Comparison of ENCODE assay signal across 21 cellular contexts in genomic region chr5:67305401-67305800, GRCh38.
DNase-seq lines count a peak whose midpoint lies in the region; ATAC-seq, FAIRE-seq and TF ChIP-seq lines count a peak whose summit lies in the region.
"Had no signal": no experiment of that assay in that cellular context is flagged by ENCODE, and none has a peak within 500 bp of the region (broad histone marks: within the 10 kb centered on the region; RNA-seq: fewer than 3 reads in every experiment).

No MANE protein-coding gene starts in this region.

- H3K4me1 Mint-ChIP-seq in astrocyte (ENCODE audit: low read depth, unreplicated experiment), result peaks cover 38% of the 10 kb centered on the region

- TF ChIP-seq EP300 in tibial nerve (IDR thresholded peaks at IDR 0.05), result no peak

- H2AFZ ChIP-seq in astrocyte (ENCODE audit: low read depth, low read length) (no peak overlapping the region), fibroblast of lung (ENCODE audit: low read length) (no peak overlapping the region), osteoblast (ENCODE audit: low read length) (no peak overlapping the region)

- no peaks in the 10 kb centered on the region for H4K20me1 ChIP-seq in astrocyte (ENCODE audit: insufficient read depth, low read length)
- H4K20me1 ChIP-seq in fibroblast of lung (ENCODE audit: control insufficient read depth, extremely low read depth, insufficient read depth, low read length), result no peaks in the 10 kb centered on the region
- no peaks in the 10 kb centered on the region for H4K20me1 ChIP-seq in osteoblast (ENCODE audit: insufficient read depth, low read length)

- peak; percentile 54 for FAIRE-seq in astrocyte (lab: Jason Lieb, UNC)
- FAIRE-seq: RCC 7860 had no signal

- H2AK5ac ChIP-seq in mesendoderm (ENCODE audit: low read length), result no peak overlapping the region

- no peak overlapping the region for H2BK120ac ChIP-seq in mesendoderm (ENCODE audit: low read depth, low read length)

- TF ChIP-seq CTCF in astrocyte (IDR thresholded peaks at IDR 0.05; ENCODE audit: insufficient read depth, low read depth, low read length), result no peak
- TF ChIP-seq CTCF in fibroblast of lung (conservative IDR thresholded peaks at IDR 0.05 in 1 of 2, IDR thresholded peaks at IDR 0.05 in 1 of 2; ENCODE audit: low read depth in 1 of 2, low read length in 2 of 2), result no peak
- TF ChIP-seq CTCF in osteoblast (IDR thresholded peaks at IDR 0.05; ENCODE audit: extremely low read depth, low read depth, low read length), result no peak
- TF ChIP-seq CTCF in tibial nerve (IDR thresholded peaks at IDR 0.05), result no peak
- TF ChIP-seq CTCF in WERI-Rb-1 (IDR thresholded peaks at IDR 0.05; ENCODE audit: low read depth, low read length), result no peak

- no peaks in the 10 kb centered on the region for H3K36me3 ChIP-seq in astrocyte (ENCODE audit: insufficient read depth, low read length)
- no peaks in the 10 kb centered on the region for H3K36me3 ChIP-seq in fibroblast of lung (ENCODE audit: control insufficient read depth, insufficient read depth, low read length)
- no peaks in the 10 kb centered on the region for H3K36me3 ChIP-seq in osteoblast (ENCODE audit: insufficient read depth, low read length)
- H3K36me3 ChIP-seq in tibial nerve, result no peaks in the 10 kb centered on the region
- no peaks in the 10 kb centered on the region for H3K36me3 ChIP-seq in WERI-Rb-1
- no peaks in the 10 kb centered on the region for H3K36me3 ChIP-seq in mesendoderm (ENCODE audit: control insufficient read depth, insufficient read depth, low read length)
- H3K36me3 ChIP-seq: adrenal gland, upper lobe of right lung had no signal

- H2BK5ac ChIP-seq in mesendoderm (ENCODE audit: low read length), result no peak overlapping the region

- H3K4me2 ChIP-seq in astrocyte (ENCODE audit: low read length), result peak overlapping the region; percentile 32
- H3K4me2 ChIP-seq in fibroblast of lung (ENCODE audit: extremely low read depth, insufficient read depth, low read length), result no peak overlapping the region
- H3K4me2 ChIP-seq in osteoblast (ENCODE audit: insufficient read depth, low read length), result no peak overlapping the region
- no peak overlapping the region for H3K4me2 ChIP-seq in mesendoderm (ENCODE audit: low read length)
- H3K4me2 ChIP-seq: KMS-11 had no signal

- no peak overlapping the region for H3K9ac ChIP-seq in astrocyte (ENCODE audit: low read length)
- H3K9ac ChIP-seq in fibroblast of lung (ENCODE audit: insufficient read depth, low read length), result no peak overlapping the region
- H3K9ac ChIP-seq in mesendoderm (ENCODE audit: low read length), result no peak overlapping the region
- H3K9ac ChIP-seq: KMS-11 had no signal

- TF ChIP-seq POLR2A in tibial nerve (IDR thresholded peaks at IDR 0.05), result no peak

- H4K8ac ChIP-seq in mesendoderm (ENCODE audit: low read depth, low read length), result no peak overlapping the region

- no peak overlapping the region for H3K4ac ChIP-seq in mesendoderm (ENCODE audit: low read depth, low read length)

- no peaks in the 10 kb centered on the region for H3K27me3 Mint-ChIP-seq in astrocyte (ENCODE audit: low read depth, unreplicated experiment)

- H4K5ac ChIP-seq in mesendoderm (ENCODE audit: low read length), result no peak overlapping the region

- H3K27me3 ChIP-seq in astrocyte (ENCODE audit: insufficient read depth, low read length), result no peaks in the 10 kb centered on the region
- H3K27me3 ChIP-seq in fibroblast of lung (ENCODE audit: control insufficient read depth, insufficient read depth, low read length), result no peaks in the 10 kb centered on the region
- no peaks in the 10 kb centered on the region for H3K27me3 ChIP-seq in osteoblast (ENCODE audit: insufficient read depth, low read length)
- H3K27me3 ChIP-seq in tibial nerve, result no peaks in the 10 kb centered on the region
- no peaks in the 10 kb centered on the region for H3K27me3 ChIP-seq in WERI-Rb-1 (ENCODE audit: insufficient read depth, low read depth, severe bottlenecking)
- H3K27me3 ChIP-seq in mesendoderm (ENCODE audit: insufficient read depth, low read length, poor library complexity), result no peaks in the 10 kb centered on the region
- H3K27me3 ChIP-seq: adrenal gland, upper lobe of right lung had no signal

- no peak overlapping the region for H3K23ac ChIP-seq in mesendoderm (ENCODE audit: low read length)

- H3K18ac ChIP-seq in mesendoderm (ENCODE audit: low read length), result no peak overlapping the region

- WGBS in tibial nerve, 2 donors, result 86 to 90% methylated on average over 1 of the region's 1 CpG
- WGBS in mesendoderm (ENCODE audit: extremely low coverage, insufficient coverage, low lambda C conversion rate), result no CpG with 5 or more reads among the region's 1 CpG

- peaks cover 1% of the 10 kb centered on the region for H3K36me3 Mint-ChIP-seq in astrocyte (ENCODE audit: low read depth, unreplicated experiment)
- H3K36me3 Mint-ChIP-seq: natural killer cell; stimulated activated effector memory CD8-positive, alpha-beta T cell treated with anti-CD3 and anti-CD28 coated beads, Interleukin-12 subunit alpha, Interleukin-12 subunit beta, amount 100 ng/mL, for 72 hours had no signal

- H3K4me3 ChIP-seq in astrocyte (ENCODE audit: insufficient read depth, low read depth, low read length), result no peak overlapping the region
- no peak overlapping the region for H3K4me3 ChIP-seq in fibroblast of lung (replicated peaks in 1 of 4; ENCODE audit: control extremely low read depth in 1 of 4, insufficient read depth in 1 of 4, low read depth in 3 of 4, low read length in 4 of 4)
- H3K4me3 ChIP-seq in osteoblast (ENCODE audit: insufficient read depth, low read length), result no peak overlapping the region
- no peak overlapping the region for H3K4me3 ChIP-seq in tibial nerve
- H3K4me3 ChIP-seq in WERI-Rb-1 (ENCODE audit: low read depth, low read length), result no peak overlapping the region
- H3K4me3 ChIP-seq in mesendoderm (ENCODE audit: low read length), result no peak overlapping the region
- H3K4me3 ChIP-seq: adrenal gland, upper lobe of right lung had no signal

- no peak for ATAC-seq in HG02571 (IDR thresholded peaks at IDR 0.05; ENCODE audit: unreplicated experiment)
- ATAC-seq: esophagus mucosa; natural killer cell; stimulated activated effector memory CD8-positive, alpha-beta T cell treated with anti-CD3 and anti-CD28 coated beads, Interleukin-12 subunit alpha, Interleukin-12 subunit beta, amount 100 ng/mL, for 72 hours; upper lobe of right lung had no signal

- H3K9me3 ChIP-seq in astrocyte (ENCODE audit: insufficient read depth, low read depth, low read length) (no peaks in the 10 kb centered on the region), fibroblast of lung (ENCODE audit: control insufficient read depth, insufficient read depth, low read depth, low read length) (no peaks in the 10 kb centered on the region), osteoblast (ENCODE audit: low read depth, low read length) (no peaks in the 10 kb centered on the region), tibial nerve (no peaks in the 10 kb centered on the region), WERI-Rb-1 (ENCODE audit: severe bottlenecking) (peaks cover 3% of the 10 kb centered on the region)
- H3K9me3 ChIP-seq: adrenal gland, upper lobe of right lung had no signal

- no peak overlapping the region for H3K56ac ChIP-seq in mesendoderm (ENCODE audit: low read length)

- no peak overlapping the region for H3K27ac ChIP-seq in astrocyte (ENCODE audit: low read depth, low read length)
- H3K27ac ChIP-seq in fibroblast of lung (ENCODE audit: insufficient read depth, low read length), result peak overlapping the region; percentile 19
- peak overlapping the region; percentile 72 for H3K27ac ChIP-seq in osteoblast (ENCODE audit: low read depth, low read length)
- peak overlapping the region; percentile 43 to 90 (median 76) for H3K27ac ChIP-seq in tibial nerve
- H3K27ac ChIP-seq in WERI-Rb-1, result no peak overlapping the region
- no peak overlapping the region for H3K27ac ChIP-seq in mesendoderm (ENCODE audit: low read depth, low read length)
- H3K27ac ChIP-seq: KMS-11, upper lobe of right lung had no signal

- H3K79me2 ChIP-seq in astrocyte (ENCODE audit: insufficient read depth, low read length) (no peaks in the 10 kb centered on the region), fibroblast of lung (ENCODE audit: control insufficient read depth, insufficient read depth, low read length) (no peaks in the 10 kb centered on the region), osteoblast (ENCODE audit: insufficient read depth, low read length) (no peaks in the 10 kb centered on the region), mesendoderm (ENCODE audit: control insufficient read depth, insufficient read depth, low read length) (no peaks in the 10 kb centered on the region)

- no peak for DNase-seq in astrocyte (ENCODE audit: low read depth)
- peak in 1 of 2 donors; percentile 19 for DNase-seq in fibroblast of lung (ENCODE audit: low read depth in 2 of 2)
- DNase-seq in osteoblast (ENCODE audit: insufficient read length, low spot score, missing footprints), result no peak
- DNase-seq in tibial nerve (ENCODE audit: low spot score in 2 of 2), result no peak
- DNase-seq in WERI-Rb-1, result no peak
- no peak for DNase-seq in mesendoderm
- no peak for DNase-seq in GDM1 (lab: John Stamatoyannopoulos, UW)
- DNase-seq: activated CD4-positive, alpha-beta T cell treated with anti-CD3 and anti-CD28 coated beads, Interleukin-2, amount 50 U/mL, for 1 hour; activated CD8-positive, alpha-beta memory T cell treated with anti-CD3 and anti-CD28 coated beads, Interleukin-2, amount 50 U/mL, for 4 hours; activated effector memory CD4-positive, alpha-beta T cell treated with anti-CD3 and anti-CD28 coated beads, Interleukin-2, amount 50 U/mL, for 16 hours; adrenal gland; COR-L47; natural killer cell; NCI-H1092; NCI-H2029; upper lobe of right lung had no signal

- no peak overlapping the region for H3K27ac Mint-ChIP-seq in astrocyte (ENCODE audit: unreplicated experiment)
- H3K27ac Mint-ChIP-seq: natural killer cell had no signal

- H2BK15ac ChIP-seq in mesendoderm (replicated peaks; ENCODE audit: low read depth), result no peak overlapping the region

- H3K4me1 ChIP-seq in astrocyte (ENCODE audit: insufficient read depth, low read length) (peaks cover 49% of the 10 kb centered on the region), fibroblast of lung (ENCODE audit: control insufficient read depth, extremely low read depth, insufficient read depth, low read length) (peaks cover 17% of the 10 kb centered on the region), osteoblast (ENCODE audit: insufficient read depth, low read length) (peaks cover 49% of the 10 kb centered on the region), tibial nerve (peaks cover 0 to 53% (median 23%) of the 10 kb centered on the region in 4 donors), mesendoderm (ENCODE audit: control insufficient read depth, low read depth, low read length) (no peaks in the 10 kb centered on the region)

- no peaks in the 10 kb centered on the region for H3K79me1 ChIP-seq in mesendoderm (ENCODE audit: low read length)

- H3K4me3 Mint-ChIP-seq in astrocyte (ENCODE audit: unreplicated experiment), result peak overlapping the region; percentile 22
- H3K4me3 Mint-ChIP-seq: natural killer cell; stimulated activated effector memory CD8-positive, alpha-beta T cell treated with anti-CD3 and anti-CD28 coated beads, Interleukin-12 subunit alpha, Interleukin-12 subunit beta, amount 100 ng/mL, for 72 hours had no signal

- peaks cover 1% of the 10 kb centered on the region for H3K9me3 Mint-ChIP-seq in astrocyte (ENCODE audit: unreplicated experiment)
- H3K9me3 Mint-ChIP-seq: natural killer cell; stimulated activated effector memory CD8-positive, alpha-beta T cell treated with anti-CD3 and anti-CD28 coated beads, Interleukin-12 subunit alpha, Interleukin-12 subunit beta, amount 100 ng/mL, for 72 hours had no signal

Comparison
In these comparisons a context has a peak if more than half of its experiments do, and no peak if none do; other contexts are left out.
1. H3K27ac ChIP-seq: peak in fibroblast of lung (single experiment), osteoblast (single experiment) and tibial nerve (4 of 4); none in astrocyte (single experiment), WERI-Rb-1 (single experiment) and mesendoderm (single experiment).